14 cellular contexts compared by ENCODE assay signal in genomic region chr2:11573418-11574175, GRCh38. TPM values are rescaled to one million over a fixed set of nuclear protein-coding genes. Genes with fewer than 3 reads are reported as not detected.
DNase-seq lines count a peak whose midpoint lies in the region; ATAC-seq, FAIRE-seq and TF ChIP-seq lines count a peak whose summit lies in the region.
"Had no signal": no experiment of that assay in that cellular context is flagged by ENCODE, and none has a peak within 500 bp of the region (broad histone marks: within the 10 kb centered on the region; RNA-seq: fewer than 3 reads in every experiment).

No MANE protein-coding gene starts in this region.

- H3K9me3 ChIP-seq in K562 (replicated peaks; ENCODE audit: control insufficient read depth, insufficient read depth, low read depth, low read length): no peaks in the 10 kb centered on the region
- H3K9me3 ChIP-seq: A549 had no signal

- peaks cover 3 to 7% of the 10 kb centered on the region in 2 experiments; a peak in 3 of 5 replicates for H3K4me1 ChIP-seq in K562 (replicated peaks in 1 of 2; ENCODE audit: control insufficient read depth in 2 of 2, insufficient read depth in 2 of 2, low read length in 2 of 2)
- H3K4me1 ChIP-seq: A549 had no signal

- no peak for TF ChIP-seq POLR2A in K562 (conservative IDR thresholded peaks at IDR 0.05)

- CTCF ChIA-PET in K562 (lab: Yijun Ruan, JAX; ENCODE audit: low intra/inter-chr PET ratio): no interaction called here

- no peak overlapping the region for H3K9ac ChIP-seq in K562 (ENCODE audit: insufficient read depth in 1 of 2, low read depth in 2 of 2, low read length in 2 of 2)

- no peak for ATAC-seq in K562
- no peak for ATAC-seq in HG03025 (IDR thresholded peaks at IDR 0.05; ENCODE audit: low FRiP score, unreplicated experiment)
- no peak for ATAC-seq in HG03097 (IDR thresholded peaks at IDR 0.05; ENCODE audit: low FRiP score, unreplicated experiment)
- no peak for ATAC-seq in SK-N-SH treated with all-trans-retinoic acid at 6 μM for 48 hours
- ATAC-seq: A549; activated naive CD8-positive, alpha-beta T cell treated with anti-CD3 and anti-CD28 coated beads, Interleukin-2, amount 50 U/mL, for 24 hours had no signal

- H3K36me3 Mint-ChIP-seq in mesothelial cell of epicardium: no peaks in the 10 kb centered on the region

- FAIRE-seq in K562 (lab: Jason Lieb, UNC): no peak
- FAIRE-seq: A549 had no signal

- BruUV-seq in K562 (replicated peaks; lab: Mats Ljungman, UMichigan): no TSS peak

- peak overlapping the region; percentile 56 for H3K27ac Mint-ChIP-seq in mesothelial cell of epicardium
- H3K27ac Mint-ChIP-seq: activated naive CD8-positive, alpha-beta T cell treated with anti-CD3 and anti-CD28 coated beads, Interleukin-2, amount 50 U/mL, for 24 hours; type B pancreatic cell had no signal

- no peak overlapping the region for H3K4me2 ChIP-seq in K562 (ENCODE audit: insufficient read depth, low read length)
- H3K4me2 ChIP-seq: A549 had no signal

- H3K27me3 Mint-ChIP-seq in mesothelial cell of epicardium (ENCODE audit: low read depth): no peaks in the 10 kb centered on the region
- H3K27me3 Mint-ChIP-seq: activated naive CD8-positive, alpha-beta T cell treated with anti-CD3 and anti-CD28 coated beads, Interleukin-2, amount 50 U/mL, for 24 hours; type B pancreatic cell had no signal

- 6% methylated on average over 10 of the region's 10 CpGs for WGBS in K562 (ENCODE audit: insufficient coverage, low coverage, missing lambda C conversion rate)

- H3K79me2 ChIP-seq in K562 (ENCODE audit: control insufficient read depth, insufficient read depth, low read length): no peaks in the 10 kb centered on the region

- POLR2A ChIA-PET in K562 (lab: Yijun Ruan, JAX): interaction anchor here (0.7 to 1.1 kb wide), 3 partner anchors 10 to 278 kb away, joined by 3 to 4 read pairs (median 4); no protein-coding TSS in a partner anchor

- in situ Hi-C loops in K562 (cut with MboI): no loop called here

- intact Hi-C loops in K562 (cut with micrococcal nuclease): no loop called here

- H4K20me1 ChIP-seq in K562 (replicated peaks; ENCODE audit: control insufficient read depth, insufficient read depth, low read length): no peaks in the 10 kb centered on the region

- no peaks in the 10 kb centered on the region for H3K9me1 ChIP-seq in K562 (ENCODE audit: control insufficient read depth, insufficient read depth, low read length)

- H3K4me3 Mint-ChIP-seq in mesothelial cell of epicardium: no peak overlapping the region
- H3K4me3 Mint-ChIP-seq: activated naive CD8-positive, alpha-beta T cell treated with anti-CD3 and anti-CD28 coated beads, Interleukin-2, amount 50 U/mL, for 24 hours; type B pancreatic cell had no signal

- no peak for TF ChIP-seq RAD21 in K562 (CRISPR knock-in tag; conservative IDR thresholded peaks at IDR 0.05 in 1 of 2, IDR thresholded peaks at IDR 0.05 in 1 of 2)

- DNase-seq in A172 (ENCODE audit: low spot score) (peak; percentile 94), HS-5 (ENCODE audit: low read depth) (peak; percentile 15), K562 (ENCODE audit: extremely low read depth in 1 of 4, low spot score in 3 of 4) (peak in 1 of 4 experiments; percentile 19), mesothelial cell of epicardium (ENCODE audit: low spot score in 2 of 2, unreplicated experiment in 2 of 2) (no peak)
- DNase-seq in effector CD4-positive, alpha-beta T cell: no peak
- DNase-seq: activated CD8-positive, alpha-beta memory T cell treated with anti-CD3 and anti-CD28 coated beads, Interleukin-2, amount 50 U/mL, for 4 hours; activated naive CD8-positive, alpha-beta T cell treated with anti-CD3 and anti-CD28 coated beads, Interleukin-2, amount 50 U/mL, for 24 hours; foreskin melanocyte; NCI-H524 had no signal

- H3K4me1 Mint-ChIP-seq in mesothelial cell of epicardium: no peaks in the 10 kb centered on the region
- H3K4me1 Mint-ChIP-seq: activated naive CD8-positive, alpha-beta T cell treated with anti-CD3 and anti-CD28 coated beads, Interleukin-2, amount 50 U/mL, for 24 hours had no signal

- no peak overlapping the region for H3K4me3 ChIP-seq in K562
- H3K4me3 ChIP-seq: A549 had no signal

- no peaks in the 10 kb centered on the region for H3K36me3 ChIP-seq in K562 (ENCODE audit: control insufficient read depth, insufficient read depth, low read length)

- TF ChIP-seq CTCF in K562 (IDR thresholded peaks at IDR 0.05 in 2 of 3, conservative IDR thresholded peaks at IDR 0.05 in 1 of 3; ENCODE audit: insufficient read depth in 2 of 3, low read depth in 1 of 3, low read length in 3 of 3) (no peak), mesothelial cell of epicardium (IDR thresholded peaks at IDR 0.05; ENCODE audit: unreplicated experiment) (no peak)

- H3K27ac ChIP-seq in K562 (ENCODE audit: extremely low read depth, low read depth, low read length): no peak overlapping the region
- H3K27ac ChIP-seq: A549 had no signal

- no peaks in the 10 kb centered on the region for H3K9me3 Mint-ChIP-seq in mesothelial cell of epicardium
- H3K9me3 Mint-ChIP-seq: activated naive CD8-positive, alpha-beta T cell treated with anti-CD3 and anti-CD28 coated beads, Interleukin-2, amount 50 U/mL, for 24 hours; type B pancreatic cell had no signal

- peak overlapping the region; percentile 30; the same call in 1 of the 2 replicates for H2AFZ ChIP-seq in K562 (ENCODE audit: low read depth, low read length)

- peaks cover 23 to 80% of the 10 kb centered on the region in 2 experiments; a peak in 4 of 5 replicates for H3K27me3 ChIP-seq in K562 (ENCODE audit: control insufficient read depth in 2 of 2, insufficient read depth in 2 of 2, low read length in 2 of 2)

- TF ChIP-seq EP300 in K562 (IDR thresholded peaks at IDR 0.05; ENCODE audit: low read length): no peak

TF ChIP-seq in K562, 482 proteins besides CTCF, POLR2A, EP300 and RAD21 (continues in another document):
- TF ChIP-seq GMEB1 (CRISPR knock-in tag; IDR thresholded peaks at IDR 0.05): no peak

TF ChIP-seq in SK-N-SH treated with all-trans-retinoic acid at 6 μM for 48 hours, 23 proteins besides CTCF, POLR2A, EP300 and RAD21 (continues in another document):
- TF ChIP-seq ZNF565 (CRISPR knock-in tag; conservative IDR thresholded peaks at IDR 0.05; ENCODE audit: low read depth) (no peak), ZFP30 (CRISPR knock-in tag; IDR thresholded peaks at IDR 0.05) (no peak), ZNF8 (CRISPR knock-in tag; IDR thresholded peaks at IDR 0.05) (no peak), ISL1 (CRISPR knock-in tag; IDR thresholded peaks at IDR 0.05) (no peak), TCF4 (CRISPR knock-in tag; IDR thresholded peaks at IDR 0.05; ENCODE audit: borderline replicate concordance) (no peak), POU6F1 (CRISPR knock-in tag; IDR thresholded peaks at IDR 0.05; ENCODE audit: borderline replicate concordance, low read depth) (no peak), PPARA (CRISPR knock-in tag; IDR thresholded peaks at IDR 0.05; ENCODE audit: borderline replicate concordance) (no peak), ARNTL (CRISPR knock-in tag; IDR thresholded peaks at IDR 0.05; ENCODE audit: borderline replicate concordance, low read depth) (no peak)

RNA-seq across cellular contexts. Expression of gene GREB1, which starts 39.8 kb away (rescaled TPM):
- total RNA-seq in A172 (2014; rRNA removed; shearing (Covaris generic)): 2.8 and 3.4 TPM in 2 replicates
- total RNA-seq in K562 (2011; cell fraction: chromatin; rRNA removed; ENCODE audit: low replicate concordance): 0.21 and 0.90 TPM in 2 replicates
- 0.33 and 1.2 TPM in 2 replicates for total RNA-seq in K562 (2011; cell fraction: nucleolus; rRNA removed)
- total RNA-seq in K562 (2011; cell fraction: nucleoplasm; rRNA removed): not detected in 2 replicates
- total RNA-seq in K562 (2014; rRNA removed) (0.65 TPM in 1 of 2 replicates, not detected in the other), K562 (2014; rRNA removed; fragmentation: Illumina TruSeq; extraction: Trizol) (0.44 TPM in 1 of 2 replicates, not detected in the other), K562 (2015; rRNA removed; fragmentation: Illumina TruSeq; extraction: Trizol) (0.07 and 0.19 TPM in 2 replicates), K562 (2021) (0.42 and 1.3 TPM in 2 replicates), mesothelial cell of epicardium (22.9 to 26.6 TPM (median 26.6 TPM) in 3 replicates)
- polyA plus RNA-seq in K562 (2011; rRNA removed) (0.07 and 0.22 TPM in 2 replicates), K562 (2014; fragmentation: Illumina TruSeq; extraction: Trizol) (0.07 and 0.09 TPM in 2 replicates), K562 (2014; fragmentation: Nextera tagmentation; extraction: Ambion mirVana) (under 1 TPM; 0.04 to 0.11 TPM), K562 (2014; rRNA removed) (0.58 and 0.86 TPM in 2 replicates)
- polyA plus RNA-seq in K562 (2011; cell fraction: cytosol; rRNA removed): 0.15 and 0.21 TPM in 2 replicates
- 0.04 and 0.13 TPM in 2 replicates for polyA plus RNA-seq in K562 (2011; cell fraction: nucleus; rRNA removed)
- 0.15 and 0.16 TPM in 2 replicates for polyA plus RNA-seq in K562 (2012)
- not detected in 2 replicates for polyA minus RNA-seq in K562 (2011; rRNA and poly(A)+ RNA removed)
- polyA minus RNA-seq in K562 (2011; cell fraction: cytosol; rRNA and poly(A)+ RNA removed): not detected in 2 replicates
- not detected in 2 replicates for polyA minus RNA-seq in K562 (2011; cell fraction: nucleus; rRNA and poly(A)+ RNA removed)

Comparison
In these comparisons a context has a peak if more than half of its experiments do, and no peak if none do; other contexts are left out.
1. DNase-seq: peak in A172 (single experiment) and HS-5 (single experiment); none in mesothelial cell of epicardium (0 of 2) and effector CD4-positive, alpha-beta T cell (single experiment).